In genomic region chr13:26558074-26558805, GRCh38 we compare ENCODE assay signal across 1 cellular context.
A peak's percentile ranks its signal among the peaks of the same experiment; 100 is the strongest.
TF ChIP-seq lines count a peak whose summit lies in the region.

No MANE protein-coding gene starts in this region.

TF ChIP-seq in HepG2, 621 proteins besides CTCF, POLR2A, EP300 and RAD21 (continued from another document and continues in another):
- TF ChIP-seq, protein P1, sequence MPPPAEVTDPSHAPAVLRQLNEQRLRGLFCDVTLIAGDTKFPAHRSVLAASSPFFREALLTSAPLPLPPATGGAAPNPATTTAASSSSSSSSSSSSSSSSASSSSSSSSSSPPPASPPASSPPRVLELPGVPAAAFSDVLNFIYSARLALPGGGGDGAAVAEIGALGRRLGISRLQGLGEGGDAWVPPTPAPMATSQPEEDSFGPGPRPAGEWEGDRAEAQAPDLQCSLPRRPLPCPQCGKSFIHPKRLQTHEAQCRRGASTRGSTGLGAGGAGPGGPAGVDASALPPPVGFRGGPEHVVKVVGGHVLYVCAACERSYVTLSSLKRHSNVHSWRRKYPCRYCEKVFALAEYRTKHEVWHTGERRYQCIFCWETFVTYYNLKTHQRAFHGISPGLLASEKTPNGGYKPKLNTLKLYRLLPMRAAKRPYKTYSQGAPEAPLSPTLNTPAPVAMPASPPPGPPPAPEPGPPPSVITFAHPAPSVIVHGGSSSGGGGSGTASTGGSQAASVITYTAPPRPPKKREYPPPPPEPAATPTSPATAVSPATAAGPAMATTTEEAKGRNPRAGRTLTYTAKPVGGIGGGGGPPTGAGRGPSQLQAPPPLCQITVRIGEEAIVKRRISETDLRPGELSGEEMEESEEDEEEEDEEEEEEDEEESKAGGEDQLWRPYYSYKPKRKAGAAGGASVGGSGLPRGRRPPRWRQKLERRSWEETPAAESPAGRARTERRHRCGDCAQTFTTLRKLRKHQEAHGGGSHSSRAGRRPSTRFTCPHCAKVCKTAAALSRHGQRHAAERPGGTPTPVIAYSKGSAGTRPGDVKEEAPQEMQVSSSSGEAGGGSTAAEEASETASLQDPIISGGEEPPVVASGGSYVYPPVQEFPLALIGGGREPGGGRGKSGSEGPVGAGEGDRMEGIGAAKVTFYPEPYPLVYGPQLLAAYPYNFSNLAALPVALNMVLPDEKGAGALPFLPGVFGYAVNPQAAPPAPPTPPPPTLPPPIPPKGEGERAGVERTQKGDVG (CRISPR knock-in tag; IDR thresholded peaks at IDR 0.05; ENCODE audit: borderline replicate concordance): no peak
- peak; percentile 47 for TF ChIP-seq PHF8 (CRISPR knock-in tag; IDR thresholded peaks at IDR 0.05)
- TF ChIP-seq RARA (CRISPR knock-in tag; IDR thresholded peaks at IDR 0.05): no peak
- TF ChIP-seq ZNF383 (CRISPR knock-in tag; IDR thresholded peaks at IDR 0.05; ENCODE audit: borderline replicate concordance): no peak
- no peak for TF ChIP-seq SIX4 (CRISPR knock-in tag; IDR thresholded peaks at IDR 0.05)
- TF ChIP-seq ZNF674 (CRISPR knock-in tag; IDR thresholded peaks at IDR 0.05; ENCODE audit: low read depth): no peak
- peak; percentile 67; the same call in 1 of the 2 replicates for TF ChIP-seq ZNF777 (CRISPR knock-in tag; IDR thresholded peaks at IDR 0.05)
- no peak for TF ChIP-seq ZNF33B (CRISPR knock-in tag; IDR thresholded peaks at IDR 0.05)
- TF ChIP-seq SUZ12 (IDR thresholded peaks at IDR 0.05; ENCODE audit: low read depth, low read length): no peak
- TF ChIP-seq ZNF354B (CRISPR knock-in tag; IDR thresholded peaks at IDR 0.05): no peak
- TF ChIP-seq CENPBD1 (CRISPR knock-in tag; IDR thresholded peaks at IDR 0.05; ENCODE audit: borderline replicate concordance, low read depth): no peak
- no peak for TF ChIP-seq IRF9 (CRISPR knock-in tag; IDR thresholded peaks at IDR 0.05; ENCODE audit: borderline replicate concordance)
- TF ChIP-seq ZNF780A (CRISPR knock-in tag; IDR thresholded peaks at IDR 0.05): no peak
- TF ChIP-seq, protein P2, sequence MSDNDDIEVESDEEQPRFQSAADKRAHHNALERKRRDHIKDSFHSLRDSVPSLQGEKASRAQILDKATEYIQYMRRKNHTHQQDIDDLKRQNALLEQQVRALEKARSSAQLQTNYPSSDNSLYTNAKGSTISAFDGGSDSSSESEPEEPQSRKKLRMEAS (IDR thresholded peaks at IDR 0.05): 0 out of 2 replicates have a peak, but pooled peaks have one; percentile 27
- no peak for TF ChIP-seq ZBTB3 (CRISPR knock-in tag; IDR thresholded peaks at IDR 0.05; ENCODE audit: borderline replicate concordance, low read depth)
- TF ChIP-seq SATB2 (CRISPR knock-in tag; IDR thresholded peaks at IDR 0.05): no peak
- TF ChIP-seq PATZ1 (CRISPR knock-in tag; IDR thresholded peaks at IDR 0.05): peak; percentile 23; the same call in 1 of the 2 replicates
- no peak for TF ChIP-seq MYNN (CRISPR knock-in tag; IDR thresholded peaks at IDR 0.05; ENCODE audit: low read depth)
- no peak for TF ChIP-seq REPIN1 (CRISPR knock-in tag; IDR thresholded peaks at IDR 0.05; ENCODE audit: borderline replicate concordance, low read depth)
- TF ChIP-seq FOXK2 (IDR thresholded peaks at IDR 0.05): no peak
- peak; percentile 48; the same call in 1 of the 2 replicates for TF ChIP-seq ZFX (CRISPR knock-in tag; IDR thresholded peaks at IDR 0.05; ENCODE audit: low read depth)
- TF ChIP-seq CEBPG (CRISPR knock-in tag; IDR thresholded peaks at IDR 0.05): no peak
- TF ChIP-seq, protein P3, sequence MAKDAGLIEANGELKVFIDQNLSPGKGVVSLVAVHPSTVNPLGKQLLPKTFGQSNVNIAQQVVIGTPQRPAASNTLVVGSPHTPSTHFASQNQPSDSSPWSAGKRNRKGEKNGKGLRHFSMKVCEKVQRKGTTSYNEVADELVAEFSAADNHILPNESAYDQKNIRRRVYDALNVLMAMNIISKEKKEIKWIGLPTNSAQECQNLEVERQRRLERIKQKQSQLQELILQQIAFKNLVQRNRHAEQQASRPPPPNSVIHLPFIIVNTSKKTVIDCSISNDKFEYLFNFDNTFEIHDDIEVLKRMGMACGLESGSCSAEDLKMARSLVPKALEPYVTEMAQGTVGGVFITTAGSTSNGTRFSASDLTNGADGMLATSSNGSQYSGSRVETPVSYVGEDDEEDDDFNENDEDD (CRISPR knock-in tag; IDR thresholded peaks at IDR 0.05; ENCODE audit: borderline replicate concordance): no peak
- TF ChIP-seq SP4 (CRISPR knock-in tag; IDR thresholded peaks at IDR 0.05): no peak
- no peak for TF ChIP-seq KLF9 (CRISPR knock-in tag; IDR thresholded peaks at IDR 0.05; ENCODE audit: low read depth)
- TF ChIP-seq HMGXB4 (CRISPR knock-in tag; IDR thresholded peaks at IDR 0.05; ENCODE audit: borderline replicate concordance in 1 of 2, low read depth in 1 of 2): no peak
- peak; percentile 52; the same call in 1 of the 2 replicates for TF ChIP-seq RBFOX2 (IDR thresholded peaks at IDR 0.05; ENCODE audit: low read depth, low read length)
- no peak for TF ChIP-seq ZSCAN30 (CRISPR knock-in tag; IDR thresholded peaks at IDR 0.05)
- TF ChIP-seq ZNF335 (CRISPR knock-in tag; IDR thresholded peaks at IDR 0.05): no peak
- no peak for TF ChIP-seq MAFK (conservative IDR thresholded peaks at IDR 0.05 in 1 of 2, IDR thresholded peaks at IDR 0.05 in 1 of 2; ENCODE audit: low read length in 2 of 2)
- no peak for TF ChIP-seq ZFP1 (CRISPR knock-in tag; IDR thresholded peaks at IDR 0.05)
- no peak for TF ChIP-seq ZNF724P (CRISPR knock-in tag; IDR thresholded peaks at IDR 0.05; ENCODE audit: borderline replicate concordance)
- no peak for TF ChIP-seq AFF4 (CRISPR knock-in tag; IDR thresholded peaks at IDR 0.05)
- TF ChIP-seq, protein P4, sequence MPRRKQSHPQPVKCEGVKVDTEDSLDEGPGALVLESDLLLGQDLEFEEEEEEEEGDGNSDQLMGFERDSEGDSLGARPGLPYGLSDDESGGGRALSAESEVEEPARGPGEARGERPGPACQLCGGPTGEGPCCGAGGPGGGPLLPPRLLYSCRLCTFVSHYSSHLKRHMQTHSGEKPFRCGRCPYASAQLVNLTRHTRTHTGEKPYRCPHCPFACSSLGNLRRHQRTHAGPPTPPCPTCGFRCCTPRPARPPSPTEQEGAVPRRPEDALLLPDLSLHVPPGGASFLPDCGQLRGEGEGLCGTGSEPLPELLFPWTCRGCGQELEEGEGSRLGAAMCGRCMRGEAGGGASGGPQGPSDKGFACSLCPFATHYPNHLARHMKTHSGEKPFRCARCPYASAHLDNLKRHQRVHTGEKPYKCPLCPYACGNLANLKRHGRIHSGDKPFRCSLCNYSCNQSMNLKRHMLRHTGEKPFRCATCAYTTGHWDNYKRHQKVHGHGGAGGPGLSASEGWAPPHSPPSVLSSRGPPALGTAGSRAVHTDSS (CRISPR knock-in tag; conservative IDR thresholded peaks at IDR 0.05): no peak
- no peak for TF ChIP-seq JUN (CRISPR knock-in tag; IDR thresholded peaks at IDR 0.05)
- TF ChIP-seq, protein P5, sequence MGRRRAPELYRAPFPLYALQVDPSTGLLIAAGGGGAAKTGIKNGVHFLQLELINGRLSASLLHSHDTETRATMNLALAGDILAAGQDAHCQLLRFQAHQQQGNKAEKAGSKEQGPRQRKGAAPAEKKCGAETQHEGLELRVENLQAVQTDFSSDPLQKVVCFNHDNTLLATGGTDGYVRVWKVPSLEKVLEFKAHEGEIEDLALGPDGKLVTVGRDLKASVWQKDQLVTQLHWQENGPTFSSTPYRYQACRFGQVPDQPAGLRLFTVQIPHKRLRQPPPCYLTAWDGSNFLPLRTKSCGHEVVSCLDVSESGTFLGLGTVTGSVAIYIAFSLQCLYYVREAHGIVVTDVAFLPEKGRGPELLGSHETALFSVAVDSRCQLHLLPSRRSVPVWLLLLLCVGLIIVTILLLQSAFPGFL (CRISPR knock-in tag; IDR thresholded peaks at IDR 0.05): no peak
- TF ChIP-seq NFYC (CRISPR knock-in tag; IDR thresholded peaks at IDR 0.05): no peak
- TF ChIP-seq, protein P6, sequence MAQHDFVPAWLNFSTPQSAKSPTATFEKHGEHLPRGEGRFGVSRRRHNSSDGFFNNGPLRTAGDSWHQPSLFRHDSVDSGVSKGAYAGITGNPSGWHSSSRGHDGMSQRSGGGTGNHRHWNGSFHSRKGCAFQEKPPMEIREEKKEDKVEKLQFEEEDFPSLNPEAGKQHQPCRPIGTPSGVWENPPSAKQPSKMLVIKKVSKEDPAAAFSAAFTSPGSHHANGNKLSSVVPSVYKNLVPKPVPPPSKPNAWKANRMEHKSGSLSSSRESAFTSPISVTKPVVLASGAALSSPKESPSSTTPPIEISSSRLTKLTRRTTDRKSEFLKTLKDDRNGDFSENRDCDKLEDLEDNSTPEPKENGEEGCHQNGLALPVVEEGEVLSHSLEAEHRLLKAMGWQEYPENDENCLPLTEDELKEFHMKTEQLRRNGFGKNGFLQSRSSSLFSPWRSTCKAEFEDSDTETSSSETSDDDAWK (CRISPR knock-in tag; IDR thresholded peaks at IDR 0.05): no peak
- peak; percentile 24; the same call in 1 of the 2 replicates for TF ChIP-seq ZNF563 (CRISPR knock-in tag; IDR thresholded peaks at IDR 0.05)
- no peak for TF ChIP-seq ZNF792 (CRISPR knock-in tag; IDR thresholded peaks at IDR 0.05)
- no peak for TF ChIP-seq RBM39 (IDR thresholded peaks at IDR 0.05; ENCODE audit: low read depth, low read length, poor library complexity, severe bottlenecking)
- no peak for TF ChIP-seq YY1 (IDR thresholded peaks at IDR 0.05; ENCODE audit: insufficient read depth, insufficient replicate concordance, low read depth, low read length)
- no peak for TF ChIP-seq CCAR2 (optimal IDR thresholded peaks at IDR 0.05; ENCODE audit: low read depth, low read length)
- TF ChIP-seq ONECUT2 (CRISPR knock-in tag; IDR thresholded peaks at IDR 0.05): no peak
- TF ChIP-seq KLF13 (CRISPR knock-in tag; IDR thresholded peaks at IDR 0.05): no peak
- no peak for TF ChIP-seq MTF2 (CRISPR knock-in tag; IDR thresholded peaks at IDR 0.05; ENCODE audit: borderline replicate concordance)
- TF ChIP-seq ZNF567 (CRISPR knock-in tag; IDR thresholded peaks at IDR 0.05; ENCODE audit: borderline replicate concordance): no peak
- no peak for TF ChIP-seq ZNF20 (CRISPR knock-in tag; IDR thresholded peaks at IDR 0.05)
- TF ChIP-seq SP2 (CRISPR knock-in tag; IDR thresholded peaks at IDR 0.05): no peak
- no peak for TF ChIP-seq ARNT (IDR thresholded peaks at IDR 0.05)
- TF ChIP-seq ZNF615 (CRISPR knock-in tag; IDR thresholded peaks at IDR 0.05; ENCODE audit: borderline replicate concordance): no peak
- no peak for TF ChIP-seq SNAPC2 (CRISPR knock-in tag; IDR thresholded peaks at IDR 0.05)
- no peak for TF ChIP-seq ISL2 (CRISPR knock-in tag; IDR thresholded peaks at IDR 0.05)
- no peak for TF ChIP-seq ZNF670 (CRISPR knock-in tag; IDR thresholded peaks at IDR 0.05; ENCODE audit: borderline replicate concordance)
